Comparison of ENCODE assay signal across 32 cellular contexts in genomic region chr10:31460242-31460641, GRCh38.
"Had no signal": no experiment of that assay in that cellular context is flagged by ENCODE, and none has a peak within 500 bp of the region (broad histone marks: within the 10 kb centered on the region; RNA-seq: fewer than 3 reads in every experiment).

No MANE protein-coding gene starts in this region.

- H3K4me1 ChIP-seq: breast epithelium, Peyer's patch had no signal

- H3K27ac ChIP-seq: ascending aorta, body of pancreas, breast epithelium, Peyer's patch, VCaP had no signal

- ATAC-seq: activated CD8-positive, alpha-beta memory T cell treated with anti-CD3 and anti-CD28 coated beads, Interleukin-2, amount 10 ng/mL, durations not matched to agents 7 days and 5 days; activated T-cell treated with anti-CD3 and anti-CD28 coated beads, Interleukin-2, amount 50 U/mL, for 72 hours; activated T-helper 17 cell treated with anti-CD3 and anti-CD28 coated beads, Interleukin-2, amount 50 U/mL, for 72 hours; body of pancreas; PC-3 had no signal

- H3K4me3 ChIP-seq: ascending aorta, body of pancreas, breast epithelium, Peyer's patch had no signal

- DNase-seq: activated B cell treated with CpG ODN at 0.5 μM for 24 hours; activated CD4-positive, alpha-beta memory T cell treated with anti-CD3 and anti-CD28 coated beads, Interleukin-2, amount 10 ng/mL, durations not matched to agents 7 days and 5 days; activated CD4-positive, alpha-beta T cell treated with anti-CD3 and anti-CD28 coated beads for 4 hours; activated CD4-positive, CD25-positive, alpha-beta regulatory T cell treated with anti-CD3 and anti-CD28 coated beads, Interleukin-2, amount 50 U/mL, for 72 hours; activated CD8-positive, alpha-beta memory T cell treated with anti-CD3 and anti-CD28 coated beads for 24 hours; activated CD8-positive, alpha-beta memory T cell treated with anti-CD3 and anti-CD28 coated beads, Interleukin-2, amount 10 ng/mL, durations not matched to agents 7 days and 5 days; activated CD8-positive, alpha-beta memory T cell treated with anti-CD3 and anti-CD28 coated beads, Interleukin-2, amount 50 U/mL, for 48 hours; activated effector memory CD4-positive, alpha-beta T cell treated with anti-CD3 and anti-CD28 coated beads, Interleukin-2, amount 50 U/mL, for 16 hours; activated naive CD4-positive, alpha-beta T cell; activated naive CD4-positive, alpha-beta T cell treated with anti-CD3 and anti-CD28 coated beads, Interleukin-2, amount 50 U/mL, for 16 hours; activated naive CD8-positive, alpha-beta T cell treated with anti-CD3 and anti-CD28 coated beads for 36 hours; activated T-cell treated with anti-CD3 and anti-CD28 coated beads, Interleukin-2, amount 50 U/mL, for 72 hours; amygdala; body of pancreas; NCI-H1105; NCI-H1417 treated with DMSO at 0.1 percent for 48 hours; NCI-H187 treated with DMSO at 0.1 percent for 48 hours; NCI-H510A; NCI-H526; NCI-H748 treated with DMSO at 0.1 percent for 48 hours; NK-92 treated with Interleukin-12 subunit alpha and Interleukin-12 subunit beta, amount 100 ng/mL, for 24 hours; PC-3; Peyer's patch; Right ventricle myocardium superior; SW 1271; T-helper 1 cell; T-helper 2 cell; T-helper 9 cell had no signal

- H3K27me3 ChIP-seq: ascending aorta, body of pancreas, breast epithelium, Peyer's patch had no signal

- H3K9me3 ChIP-seq: Peyer's patch had no signal
